9 cellular contexts compared by ENCODE assay signal in genomic region chr9:137454506-137455360, GRCh38. TPM values are rescaled to one million over a fixed set of nuclear protein-coding genes. Genes with fewer than 3 reads are reported as not detected.
DNase-seq lines count a peak whose midpoint lies in the region; TF ChIP-seq lines count a peak whose summit lies in the region.
"Had no signal": no experiment of that assay in that cellular context is flagged by ENCODE, and none has a peak within 500 bp of the region (broad histone marks: within the 10 kb centered on the region; RNA-seq: fewer than 3 reads in every experiment).

No MANE protein-coding gene starts in this region.

- no peak overlapping the region for H3K27ac Mint-ChIP-seq in Calu3 (ENCODE audit: unreplicated experiment)
- H3K27ac Mint-ChIP-seq: activated CD8-positive, alpha-beta T cell treated with anti-CD3 and anti-CD28 coated beads, Interleukin-2, amount 10 ng/mL, durations not matched to agents 7 days and 5 days had no signal

- intact Hi-C loops in Calu3 (cut with micrococcal nuclease; ENCODE audit: unreplicated experiment): no loop called here

- H3K27me3 ChIP-seq in brain microvascular endothelial cell (replicated peaks) (no peaks in the 10 kb centered on the region), subcutaneous abdominal adipose tissue (ENCODE audit: control insufficient read depth in 5 of 5, insufficient read depth in 4 of 5, low read length in 5 of 5) (no peaks in the 10 kb centered on the region)

- no TSS peak for BruUV-seq in Calu3 (replicated peaks; lab: Mats Ljungman, UMichigan)

- TF ChIP-seq CTCF in brain microvascular endothelial cell (IDR thresholded peaks at IDR 0.05; ENCODE audit: low read depth, low read length, missing control alignments) (no peak), Calu3 (IDR thresholded peaks at IDR 0.05; ENCODE audit: unreplicated experiment) (no peak)

- peaks cover 18% of the 10 kb centered on the region for H3K36me3 Mint-ChIP-seq in Calu3 (ENCODE audit: insufficient read depth, unreplicated experiment)

- in situ Hi-C loops in brain microvascular endothelial cell (cut with HindIII; ENCODE audit: low pct_ligation_motif_present, low sequenced_read_pairs): no loop called here

- no peaks in the 10 kb centered on the region for H3K27me3 Mint-ChIP-seq in Calu3 (ENCODE audit: unreplicated experiment)

- peak overlapping the region in 2 of 5 donors; percentile 53 to 73 for H3K9ac ChIP-seq in subcutaneous abdominal adipose tissue (ENCODE audit: low read length in 5 of 5)

- DNase-seq in NCI-H2029 (lab: John Stamatoyannopoulos, UW) (peak; percentile 19), NCI-H2029 treated with DMSO at 0.1 percent for 48 hours (lab: John Stamatoyannopoulos, UW) (no peak), brain microvascular endothelial cell (no peak), left kidney (ENCODE audit: low read depth, low spot score) (peak; percentile 77), AML-193 (lab: John Stamatoyannopoulos, UW) (no peak), Calu3 (no peak), AG20443 (ENCODE audit: low spot score) (no peak)

- H3K27ac ChIP-seq in brain microvascular endothelial cell: no peak overlapping the region
- H3K27ac ChIP-seq in subcutaneous abdominal adipose tissue (ENCODE audit: low read depth, low read length): peak overlapping the region; percentile 41

- H3K4me1 Mint-ChIP-seq in Calu3 (ENCODE audit: low read depth, unreplicated experiment): no peaks in the 10 kb centered on the region

- peaks cover 0 to 55% (median 42%) of the 10 kb centered on the region in 5 donors for H3K4me1 ChIP-seq in subcutaneous abdominal adipose tissue (ENCODE audit: control insufficient read depth in 5 of 5, insufficient read depth in 5 of 5, low read length in 5 of 5)

- CTCF ChIA-PET in Calu3 (lab: Charles Lee): no interaction called here

- H3K4me3 Mint-ChIP-seq in Calu3 (ENCODE audit: low read depth, unreplicated experiment): no peak overlapping the region
- H3K4me3 Mint-ChIP-seq: activated CD8-positive, alpha-beta T cell treated with anti-CD3 and anti-CD28 coated beads, Interleukin-2, amount 10 ng/mL, durations not matched to agents 7 days and 5 days had no signal

- H3K36me3 ChIP-seq in brain microvascular endothelial cell (replicated peaks) (peaks cover 23% of the 10 kb centered on the region), subcutaneous abdominal adipose tissue (ENCODE audit: control insufficient read depth in 5 of 5, insufficient read depth in 5 of 5, low read length in 5 of 5) (peaks cover 0 to 20% (median 7%) of the 10 kb centered on the region in 5 donors)

- peak overlapping the region; percentile 20 for H3K4me3 ChIP-seq in brain microvascular endothelial cell (ENCODE audit: low read depth, low read length)
- H3K4me3 ChIP-seq in subcutaneous abdominal adipose tissue (ENCODE audit: low read depth in 1 of 5, low read length in 5 of 5): peak overlapping the region; percentile 42 to 61 (median 55)

- no peaks in the 10 kb centered on the region for H3K9me3 ChIP-seq in subcutaneous abdominal adipose tissue (ENCODE audit: control insufficient read depth in 5 of 5, low read length in 5 of 5)

- H3K9me3 Mint-ChIP-seq in Calu3 (ENCODE audit: low read depth, unreplicated experiment): no peaks in the 10 kb centered on the region

RNA-seq across cellular contexts. Expression of gene NSMF, which starts 4.4 kb away (rescaled TPM):
- 31.6 and 38.3 TPM in 2 replicates for total RNA-seq in Calu3 (2022)

RNA-seq across cellular contexts. Expression of gene ENTPD8, which starts 13.6 kb away (rescaled TPM):
- total RNA-seq in Calu3 (2022): 0.97 and 1.6 TPM in 2 replicates
- total RNA-seq: activated CD8-positive, alpha-beta T cell treated with anti-CD3 and anti-CD28 coated beads, Interleukin-2, amount 10 ng/mL, durations not matched to agents 7 days and 5 days had no signal

RNA-seq across cellular contexts. Expression of gene NOXA1, which starts 31.5 kb away (rescaled TPM):
- 12.0 and 12.3 TPM in 2 replicates for total RNA-seq in Calu3 (2022)

RNA-seq across cellular contexts. Expression of gene EXD3, which starts 31.8 kb away (rescaled TPM):
- 13.2 and 15.3 TPM in 2 replicates for total RNA-seq in Calu3 (2022)

Comparison
In these comparisons a context has a peak if more than half of its experiments do, and no peak if none do; other contexts are left out.
1. DNase-seq: peak in NCI-H2029 (single experiment) and left kidney (single experiment); none in NCI-H2029 treated with DMSO at 0.1 percent for 48 hours (single experiment), brain microvascular endothelial cell (single experiment), AML-193 (0 of 2), Calu3 (single experiment) and AG20443 (single experiment).